ENCODE assay signal across 18 cellular contexts in genomic region chr1:9263984-9264929, GRCh38. TPM values are rescaled to one million over a fixed set of nuclear protein-coding genes. Genes with fewer than 3 reads are reported as not detected.
DNase-seq lines count a peak whose midpoint lies in the region; ATAC-seq, FAIRE-seq and TF ChIP-seq lines count a peak whose summit lies in the region.
"Had no signal": no experiment of that assay in that cellular context is flagged by ENCODE, and none has a peak within 500 bp of the region (broad histone marks: within the 10 kb centered on the region; RNA-seq: fewer than 3 reads in every experiment).

No MANE protein-coding gene starts in this region.

- H3K36me3 Mint-ChIP-seq in CD8-positive, alpha-beta T cell = peaks cover 60% of the 10 kb centered on the region

- H3K4me3 ChIP-seq in HEK293 (ENCODE audit: low read depth, low read length) (no peak overlapping the region), K562 (no peak overlapping the region), right lobe of liver (no peak overlapping the region), psoas muscle (no peak overlapping the region)
- no peak overlapping the region for H3K4me3 ChIP-seq in CD8-positive, alpha-beta T cell (ENCODE audit: low read depth, low read length)

- H3K9me3 ChIP-seq in HEK293 (ENCODE audit: control insufficient read depth, insufficient read depth, low read depth, low read length) = no peaks in the 10 kb centered on the region
- H3K9me3 ChIP-seq in K562 (replicated peaks; ENCODE audit: control insufficient read depth, insufficient read depth, low read depth, low read length) = peaks cover 14% of the 10 kb centered on the region
- no peaks in the 10 kb centered on the region for H3K9me3 ChIP-seq in right lobe of liver
- no peaks in the 10 kb centered on the region for H3K9me3 ChIP-seq in psoas muscle
- H3K9me3 ChIP-seq in CD8-positive, alpha-beta T cell (ENCODE audit: low read length) = no peaks in the 10 kb centered on the region
- H3K9me3 ChIP-seq: BE2C had no signal

- peaks cover 23% of the 10 kb centered on the region for H4K20me1 ChIP-seq in K562 (replicated peaks; ENCODE audit: control insufficient read depth, insufficient read depth, low read length)

- no peaks in the 10 kb centered on the region for H3K27me3 Mint-ChIP-seq in CD8-positive, alpha-beta T cell (ENCODE audit: low read depth)
- H3K27me3 Mint-ChIP-seq: CD4-positive, alpha-beta memory T cell had no signal

- H2AFZ ChIP-seq in K562 (ENCODE audit: low read depth, low read length) = no peak overlapping the region

- TF ChIP-seq POLR2A in K562 (conservative IDR thresholded peaks at IDR 0.05) (no peak), right lobe of liver (IDR thresholded peaks at IDR 0.05) (no peak)

- in situ Hi-C loops in K562 (cut with MboI) = no loop called here

- H3K9me3 Mint-ChIP-seq in CD8-positive, alpha-beta T cell = no peaks in the 10 kb centered on the region

- H3K4me3 Mint-ChIP-seq in CD8-positive, alpha-beta T cell = no peak overlapping the region
- H3K4me3 Mint-ChIP-seq: CD4-positive, alpha-beta memory T cell had no signal

- peak overlapping the region in 1 of 2 experiments; percentile 8; a peak in 1 of 4 replicates for H3K9ac ChIP-seq in K562 (ENCODE audit: insufficient read depth in 1 of 2, low read depth in 2 of 2, low read length in 2 of 2)

- DNase-seq in K562 (ENCODE audit: extremely low read depth in 1 of 4, low spot score in 3 of 4) (no peak), right lobe of liver (peak in 1 of 3 donors; percentile 75), psoas muscle (peak in 1 of 2 donors; percentile 65), anterior cingulate cortex (lab: John Stamatoyannopoulos, UW) (no peak)
- no peak for DNase-seq in CD8-positive, alpha-beta T cell
- DNase-seq in stimulated activated naive CD4-positive, alpha-beta T cell treated with Interleukin-2 at 50 U/mL for 16 hours (lab: John Stamatoyannopoulos, UW) = no peak
- DNase-seq: BE2C; Caco-2; CD4-positive, alpha-beta memory T cell; DND-41; GF-D8; HCEC 1CT had no signal

- H3K4me1 Mint-ChIP-seq in CD8-positive, alpha-beta T cell (ENCODE audit: low read depth) = peaks cover 25% of the 10 kb centered on the region

- no TSS peak for BruUV-seq in K562 (replicated peaks; lab: Mats Ljungman, UMichigan)

- TF ChIP-seq CTCF in HEK293 (tag by site-specific recombination; IDR thresholded peaks at IDR 0.05) (no peak), K562 (IDR thresholded peaks at IDR 0.05 in 2 of 3, conservative IDR thresholded peaks at IDR 0.05 in 1 of 3; ENCODE audit: insufficient read depth in 2 of 3, low read depth in 1 of 3, low read length in 3 of 3) (no peak), right lobe of liver (IDR thresholded peaks at IDR 0.05) (no peak), psoas muscle (IDR thresholded peaks at IDR 0.05) (no peak)
- no peak for TF ChIP-seq CTCF in CD8-positive, alpha-beta T cell (IDR thresholded peaks at IDR 0.05)

- H3K79me2 ChIP-seq in K562 (ENCODE audit: control insufficient read depth, insufficient read depth, low read length) = no peaks in the 10 kb centered on the region

- no peak overlapping the region for H3K4me2 ChIP-seq in K562 (ENCODE audit: insufficient read depth, low read length)

- H3K36me3 ChIP-seq in HEK293 (ENCODE audit: control insufficient read depth in 2 of 2, insufficient read depth in 1 of 2, low read length in 2 of 2) = peaks cover 0 to 48% of the 10 kb centered on the region in 2 experiments; a peak in 1 of 3 replicates
- H3K36me3 ChIP-seq in K562 (ENCODE audit: control insufficient read depth, insufficient read depth, low read length) = no peaks in the 10 kb centered on the region
- peaks cover 15 to 70% (median 42%) of the 10 kb centered on the region in 4 donors for H3K36me3 ChIP-seq in right lobe of liver
- H3K36me3 ChIP-seq in psoas muscle (ENCODE audit: insufficient read depth in 1 of 2, low read depth in 1 of 2) = peaks cover 0 to 67% of the 10 kb centered on the region in 2 donors
- H3K36me3 ChIP-seq in CD8-positive, alpha-beta T cell (ENCODE audit: insufficient read depth, low read length) = no peaks in the 10 kb centered on the region
- H3K36me3 ChIP-seq: BE2C had no signal

- ATAC-seq in K562 (no peak), right lobe of liver (peak; percentile 11 to 78 (median 56)), psoas muscle (peak; percentile 26 to 60 (median 38)), HG02981 (IDR thresholded peaks at IDR 0.05; ENCODE audit: unreplicated experiment) (no peak)
- ATAC-seq in CD8-positive, alpha-beta T cell = no peak

- intact Hi-C loops in K562 (cut with micrococcal nuclease) = no loop called here
- intact Hi-C loops in right lobe of liver (cut with DNase I) = no loop called here
- intact Hi-C loops in psoas muscle (cut with DNase I) = no loop called here
- intact Hi-C loops in CD8-positive, alpha-beta T cell (cut with DNase I, micrococcal nuclease) = no loop called here

- POLR2A ChIA-PET in HEK293 (lab: Yijun Ruan, JAX) = no interaction called here
- POLR2A ChIA-PET in K562 (lab: Yijun Ruan, JAX) = interaction anchor here (0.6 to 0.7 kb wide), 2 partner anchors 228 to 310 kb away, joined by 3 to 5 read pairs; no protein-coding TSS in a partner anchor
- POLR2A ChIA-PET in CD8-positive, alpha-beta T cell (lab: Charles Lee) = no interaction called here

- H3K27ac Mint-ChIP-seq in CD8-positive, alpha-beta T cell = no peak overlapping the region

- no peaks in the 10 kb centered on the region for H3K9me1 ChIP-seq in K562 (ENCODE audit: control insufficient read depth, insufficient read depth, low read length)

- no peak for TF ChIP-seq RAD21 in K562 (CRISPR knock-in tag; conservative IDR thresholded peaks at IDR 0.05 in 1 of 2, IDR thresholded peaks at IDR 0.05 in 1 of 2)

- 13% methylated on average over 45 of the region's 55 CpGs for WGBS in K562 (ENCODE audit: insufficient coverage, low coverage, missing lambda C conversion rate)
- 71% methylated on average over 6 of the region's 55 CpGs for WGBS in right lobe of liver (ENCODE audit: insufficient coverage, low coverage, low lambda C conversion rate, missing lambda C conversion rate)
- WGBS in psoas muscle, 3 donors = 54 to 86% (median 59%) methylated on average over 52 to 55 of the region's 55 CpGs

- TF ChIP-seq EP300 in K562 (IDR thresholded peaks at IDR 0.05; ENCODE audit: low read length) = no peak

- no peak for FAIRE-seq in K562 (lab: Jason Lieb, UNC)
- FAIRE-seq: A204.1, GM18507 had no signal

- CTCF ChIA-PET in HEK293 (lab: Yijun Ruan, JAX) = interaction anchor here (0.6 to 1.2 kb wide), 4 partner anchors 152 to 309 kb away, joined by 3 to 4 read pairs (median 3); no protein-coding TSS in a partner anchor
- CTCF ChIA-PET in K562 (lab: Yijun Ruan, JAX; ENCODE audit: low intra/inter-chr PET ratio) = interaction anchor here (0.6 to 0.7 kb wide), 2 partner anchors 227 to 231 kb away, joined by 3 to 4 read pairs; no protein-coding TSS in a partner anchor
- CTCF ChIA-PET in CD8-positive, alpha-beta T cell (lab: Charles Lee) = interaction anchor here (1.0 to 1.4 kb wide), 3 partner anchors 9 to 226 kb away, joined by 3 to 4 read pairs (median 3); no protein-coding TSS in a partner anchor

- H3K27ac ChIP-seq in HEK293 (ENCODE audit: extremely low read depth, low read depth, low read length) (no peak overlapping the region), K562 (ENCODE audit: extremely low read depth, low read depth, low read length) (no peak overlapping the region), right lobe of liver (no peak overlapping the region), psoas muscle (peak overlapping the region; percentile 66)
- no peak overlapping the region for H3K27ac ChIP-seq in CD8-positive, alpha-beta T cell (ENCODE audit: low read depth, low read length)
- H3K27ac ChIP-seq: C4-2B, HL-60 had no signal

- H3K27me3 ChIP-seq in K562 (ENCODE audit: control insufficient read depth in 2 of 2, insufficient read depth in 2 of 2, low read length in 2 of 2) = peaks cover 37 to 64% of the 10 kb centered on the region in 2 experiments
- no peaks in the 10 kb centered on the region for H3K27me3 ChIP-seq in right lobe of liver
- no peaks in the 10 kb centered on the region for H3K27me3 ChIP-seq in psoas muscle (ENCODE audit: insufficient read depth in 3 of 3, low read length in 2 of 3)
- H3K27me3 ChIP-seq in CD8-positive, alpha-beta T cell (ENCODE audit: insufficient read depth, low read length) = no peaks in the 10 kb centered on the region
- H3K27me3 ChIP-seq: BE2C had no signal

- no peaks in the 10 kb centered on the region for H3K4me1 ChIP-seq in HEK293 (ENCODE audit: control insufficient read depth, insufficient read depth, low read length)
- peaks cover 0 to 17% of the 10 kb centered on the region in 2 experiments; a peak in 2 of 5 replicates for H3K4me1 ChIP-seq in K562 (replicated peaks in 1 of 2; ENCODE audit: control insufficient read depth in 2 of 2, insufficient read depth in 2 of 2, low read length in 2 of 2)
- H3K4me1 ChIP-seq in right lobe of liver = peaks cover 0 to 4% (median 0%) of the 10 kb centered on the region in 4 donors
- H3K4me1 ChIP-seq in psoas muscle = peaks cover 30% of the 10 kb centered on the region
- H3K4me1 ChIP-seq in CD8-positive, alpha-beta T cell (ENCODE audit: insufficient read depth, low read length) = no peaks in the 10 kb centered on the region
- H3K4me1 ChIP-seq: BE2C, Caco-2 had no signal

RNA-seq across cellular contexts. Expression of gene SPSB1, which starts 28.4 kb away (rescaled TPM):
- not detected in 2 replicates for total RNA-seq in K562 (2011; cell fraction: chromatin; rRNA removed; ENCODE audit: low replicate concordance)
- total RNA-seq in K562 (2011; cell fraction: nucleolus; rRNA removed) = 0.33 TPM in 1 of 2 replicates, not detected in the other
- total RNA-seq in K562 (2011; cell fraction: nucleoplasm; rRNA removed) = not detected in 2 replicates
- total RNA-seq in K562 (2014; rRNA removed) (0.08 TPM in 1 of 2 replicates, not detected in the other), K562 (2014; rRNA removed; fragmentation: Illumina TruSeq; extraction: Trizol) (not detected in 2 replicates), K562 (2015; rRNA removed; fragmentation: Illumina TruSeq; extraction: Trizol) (0.08 TPM in 1 of 2 replicates, not detected in the other), K562 (2021) (0.22 and 0.35 TPM in 2 replicates), right lobe of liver (100 to 1,000 TPM in 1 of 6 experiments, 10 to 100 TPM in 4, 1 to 10 TPM in 1; 7.7 to 121 (median 37.0) TPM), psoas muscle (10 to 100 TPM; 12.0 to 60.7 (median 42.1) TPM)
- polyA plus RNA-seq in K562 (2011; rRNA removed) (0.09 and 0.14 TPM in 2 replicates), K562 (2014; fragmentation: Illumina TruSeq; extraction: Trizol) (0.22 TPM in 1 of 2 replicates, not detected in the other), K562 (2014; fragmentation: Nextera tagmentation; extraction: Ambion mirVana) (under 1 TPM in 1 of 2 experiments, not detected in 1; 0.06 TPM), K562 (2014; rRNA removed) (0.65 TPM in 1 of 2 replicates, not detected in the other), psoas muscle (10 to 100 TPM; 22.9 to 46.2 (median 28.6) TPM)
- 0.04 and 0.15 TPM in 2 replicates for polyA plus RNA-seq in K562 (2011; cell fraction: cytosol; rRNA removed)
- polyA plus RNA-seq in K562 (2011; cell fraction: nucleus; rRNA removed) = 0.17 TPM in 1 of 2 replicates, not detected in the other
- 0.09 and 0.10 TPM in 2 replicates for polyA plus RNA-seq in K562 (2012)
- 0.12 TPM in 1 of 2 replicates, not detected in the other for polyA minus RNA-seq in K562 (2011; rRNA and poly(A)+ RNA removed)
- polyA minus RNA-seq in K562 (2011; cell fraction: cytosol; rRNA and poly(A)+ RNA removed) = 0.55 TPM in 1 of 2 replicates, not detected in the other
- 0.11 TPM in 1 of 2 replicates, not detected in the other for polyA minus RNA-seq in K562 (2011; cell fraction: nucleus; rRNA and poly(A)+ RNA removed)
- total RNA-seq in CD8-positive, alpha-beta T cell = 1 to 10 TPM; 1.6 to 2.2 TPM

RNA-seq across cellular contexts. Expression of gene H6PD, which starts 29.7 kb away (rescaled TPM):
- 1.6 and 4.4 TPM in 2 replicates for total RNA-seq in K562 (2011; cell fraction: chromatin; rRNA removed; ENCODE audit: low replicate concordance)
- 3.2 and 3.8 TPM in 2 replicates for total RNA-seq in K562 (2011; cell fraction: nucleolus; rRNA removed)
- total RNA-seq in K562 (2011; cell fraction: nucleoplasm; rRNA removed) = 3.3 and 3.5 TPM in 2 replicates
- total RNA-seq in K562 (2014; rRNA removed) = 1.0 and 1.5 TPM in 2 replicates
- 0.84 and 1.2 TPM in 2 replicates for total RNA-seq in K562 (2014; rRNA removed; fragmentation: Illumina TruSeq; extraction: Trizol)
- total RNA-seq in K562 (2015; rRNA removed; fragmentation: Illumina TruSeq; extraction: Trizol) = 1.5 and 1.7 TPM in 2 replicates
- total RNA-seq in K562 (2021) = 1.8 and 2.5 TPM in 2 replicates
- polyA plus RNA-seq in K562 (2011; rRNA removed) = 0.82 and 1.9 TPM in 2 replicates
- polyA plus RNA-seq in K562 (2011; cell fraction: cytosol; rRNA removed) = 1.4 and 1.8 TPM in 2 replicates
- polyA plus RNA-seq in K562 (2011; cell fraction: nucleus; rRNA removed) = 1.7 and 1.8 TPM in 2 replicates
- 1.5 and 6.3 TPM in 2 replicates for polyA plus RNA-seq in K562 (2012)
- polyA plus RNA-seq in K562 (2014; fragmentation: Illumina TruSeq; extraction: Trizol) = 0.95 and 1.1 TPM in 2 replicates
- under 1 TPM; 0.04 to 0.08 TPM for polyA plus RNA-seq in K562 (2014; fragmentation: Nextera tagmentation; extraction: Ambion mirVana)
- 1.1 and 1.2 TPM in 2 replicates for polyA plus RNA-seq in K562 (2014; rRNA removed)
- polyA minus RNA-seq in K562 (2011; rRNA and poly(A)+ RNA removed) = 0.95 and 1.0 TPM in 2 replicates
- 1.7 and 2.8 TPM in 2 replicates for polyA minus RNA-seq in K562 (2011; cell fraction: cytosol; rRNA and poly(A)+ RNA removed)
- polyA minus RNA-seq in K562 (2011; cell fraction: nucleus; rRNA and poly(A)+ RNA removed) = 0.81 and 1.00 TPM in 2 replicates
- 100 to 1,000 TPM; 102 to 158 (median 120) TPM for total RNA-seq in right lobe of liver
- total RNA-seq in psoas muscle = 10 to 100 TPM; 21.0 to 56.8 (median 37.0) TPM
- polyA plus RNA-seq in psoas muscle = 10 to 100 TPM in 2 of 3 donors, 1 to 10 TPM in 1; 5.8 to 23.4 (median 14.9) TPM
- total RNA-seq in CD8-positive, alpha-beta T cell = 10 to 100 TPM; 11.1 to 11.2 TPM

Comparison
In these comparisons a context has a peak if more than half of its experiments do, and no peak if none do; other contexts are left out.
1. ATAC-seq: peak in right lobe of liver (4 of 4) and psoas muscle (4 of 4); none in K562 (single experiment), HG02981 (single experiment) and CD8-positive, alpha-beta T cell (single experiment).